ENCODE assay signal across 25 cellular contexts in the genomic region with DNA sequence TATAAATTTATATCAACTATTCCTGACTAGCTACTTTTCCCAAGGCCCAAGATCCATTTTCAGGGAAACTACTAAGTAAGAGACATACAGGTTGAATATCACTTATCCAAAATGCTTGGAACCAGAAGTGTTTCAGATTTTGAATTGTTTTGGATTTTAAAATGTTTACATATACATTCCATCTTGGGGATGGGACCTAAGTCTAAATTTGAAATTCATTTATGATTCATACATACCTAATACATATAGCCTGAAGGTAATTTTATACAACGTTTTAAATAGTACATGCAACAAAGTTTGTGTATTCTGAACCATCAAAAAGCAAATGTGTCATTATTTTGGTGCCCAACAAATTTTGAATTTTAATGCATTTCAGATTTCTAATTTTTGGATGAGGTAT.
"Had no signal": no experiment of that assay in that cellular context is flagged by ENCODE, and none has a peak within 500 bp of the region (broad histone marks: within the 10 kb centered on the region; RNA-seq: fewer than 3 reads in every experiment).

No MANE protein-coding gene starts in this region.

- H3K27me3 ChIP-seq: brain microvascular endothelial cell had no signal

- H3K36me3 ChIP-seq: brain microvascular endothelial cell had no signal

- H3K27me3 Mint-ChIP-seq: activated CD4-positive, alpha-beta memory T cell treated with anti-CD3 and anti-CD28 coated beads for 36 hours; activated CD4-positive, alpha-beta T cell treated with anti-CD3 and anti-CD28 coated beads for 36 hours; activated CD4-positive, alpha-beta T cell treated with anti-CD3 and anti-CD28 coated beads, Interleukin-2, amount 10 ng/mL, durations not matched to agents 24 days and 14 days; activated CD8-positive, alpha-beta memory T cell treated with anti-CD3 and anti-CD28 coated beads, Interleukin-2, amount 10 ng/mL, durations not matched to agents 7 days and 5 days; activated naive CD8-positive, alpha-beta T cell; effector memory CD8-positive, alpha-beta T cell had no signal

- H3K27ac Mint-ChIP-seq: activated CD4-positive, alpha-beta memory T cell treated with anti-CD3 and anti-CD28 coated beads for 36 hours; activated CD4-positive, alpha-beta T cell treated with anti-CD3 and anti-CD28 coated beads for 36 hours; activated CD4-positive, alpha-beta T cell treated with anti-CD3 and anti-CD28 coated beads, Interleukin-2, amount 10 ng/mL, durations not matched to agents 24 days and 14 days; activated CD8-positive, alpha-beta memory T cell treated with anti-CD3 and anti-CD28 coated beads, Interleukin-2, amount 10 ng/mL, durations not matched to agents 7 days and 5 days; activated CD8-positive, alpha-beta T cell treated with anti-CD3 and anti-CD28 coated beads, Interleukin-2, amount 10 ng/mL, durations not matched to agents 7 days and 5 days; activated naive CD8-positive, alpha-beta T cell; effector memory CD8-positive, alpha-beta T cell had no signal

- H3K27ac ChIP-seq: brain microvascular endothelial cell had no signal

- DNase-seq: activated CD4-positive, alpha-beta memory T cell treated with anti-CD3 and anti-CD28 coated beads for 36 hours; activated CD4-positive, alpha-beta T cell treated with anti-CD3 and anti-CD28 coated beads for 36 hours; activated CD4-positive, alpha-beta T cell treated with anti-CD3 and anti-CD28 coated beads, Interleukin-2, amount 10 ng/mL, durations not matched to agents 24 days and 14 days; activated CD4-positive, CD25-positive, alpha-beta regulatory T cell; activated CD4-positive, CD25-positive, alpha-beta regulatory T cell treated with anti-CD3 and anti-CD28 coated beads, Interleukin-2, amount 50 U/mL, for 72 hours; activated CD8-positive, alpha-beta memory T cell treated with anti-CD3 and anti-CD28 coated beads, Interleukin-2, amount 10 ng/mL, durations not matched to agents 7 days and 5 days; activated CD8-positive, alpha-beta memory T cell treated with anti-CD3 and anti-CD28 coated beads, Interleukin-2, amount 50 U/mL, for 4 hours; activated CD8-positive, alpha-beta T cell treated with anti-CD3 and anti-CD28 coated beads, Interleukin-2, amount 10 ng/mL, durations not matched to agents 7 days and 5 days; activated gamma-delta T cell; activated naive CD4-positive, alpha-beta T cell treated with anti-CD3 and anti-CD28 coated beads, Interleukin-2, amount 50 U/mL, for 16 hours; activated naive CD4-positive, alpha-beta T cell treated with Interleukin-2 at 50 U/mL for 16 hours; activated T-cell treated with anti-CD3 and anti-CD28 coated beads, Interleukin-2, amount 50 U/mL, for 1 hour; activated T-cell treated with anti-CD3 and anti-CD28 coated beads, Interleukin-2, amount 50 U/mL, for 48 hours; amniotic stem cell; anterior cingulate cortex; brain microvascular endothelial cell; caudate nucleus; cortex of kidney; dermis blood vessel endothelial cell; effector CD4-positive, alpha-beta T cell; effector memory CD8-positive, alpha-beta T cell; foreskin fibroblast; head of caudate nucleus; T-helper 2 cell had no signal

- H3K9me3 Mint-ChIP-seq: activated CD4-positive, alpha-beta memory T cell treated with anti-CD3 and anti-CD28 coated beads for 36 hours; activated CD4-positive, alpha-beta T cell treated with anti-CD3 and anti-CD28 coated beads, Interleukin-2, amount 10 ng/mL, durations not matched to agents 24 days and 14 days; effector memory CD8-positive, alpha-beta T cell had no signal

- H3K4me3 Mint-ChIP-seq: activated CD4-positive, alpha-beta memory T cell treated with anti-CD3 and anti-CD28 coated beads for 36 hours; activated CD4-positive, alpha-beta T cell treated with anti-CD3 and anti-CD28 coated beads for 36 hours; activated CD4-positive, alpha-beta T cell treated with anti-CD3 and anti-CD28 coated beads, Interleukin-2, amount 10 ng/mL, durations not matched to agents 24 days and 14 days; activated CD8-positive, alpha-beta memory T cell treated with anti-CD3 and anti-CD28 coated beads, Interleukin-2, amount 10 ng/mL, durations not matched to agents 7 days and 5 days; activated CD8-positive, alpha-beta T cell treated with anti-CD3 and anti-CD28 coated beads, Interleukin-2, amount 10 ng/mL, durations not matched to agents 7 days and 5 days; activated naive CD8-positive, alpha-beta T cell; effector memory CD8-positive, alpha-beta T cell had no signal
